Comparison of ENCODE assay signal across 1 cellular context in the genomic region with DNA sequence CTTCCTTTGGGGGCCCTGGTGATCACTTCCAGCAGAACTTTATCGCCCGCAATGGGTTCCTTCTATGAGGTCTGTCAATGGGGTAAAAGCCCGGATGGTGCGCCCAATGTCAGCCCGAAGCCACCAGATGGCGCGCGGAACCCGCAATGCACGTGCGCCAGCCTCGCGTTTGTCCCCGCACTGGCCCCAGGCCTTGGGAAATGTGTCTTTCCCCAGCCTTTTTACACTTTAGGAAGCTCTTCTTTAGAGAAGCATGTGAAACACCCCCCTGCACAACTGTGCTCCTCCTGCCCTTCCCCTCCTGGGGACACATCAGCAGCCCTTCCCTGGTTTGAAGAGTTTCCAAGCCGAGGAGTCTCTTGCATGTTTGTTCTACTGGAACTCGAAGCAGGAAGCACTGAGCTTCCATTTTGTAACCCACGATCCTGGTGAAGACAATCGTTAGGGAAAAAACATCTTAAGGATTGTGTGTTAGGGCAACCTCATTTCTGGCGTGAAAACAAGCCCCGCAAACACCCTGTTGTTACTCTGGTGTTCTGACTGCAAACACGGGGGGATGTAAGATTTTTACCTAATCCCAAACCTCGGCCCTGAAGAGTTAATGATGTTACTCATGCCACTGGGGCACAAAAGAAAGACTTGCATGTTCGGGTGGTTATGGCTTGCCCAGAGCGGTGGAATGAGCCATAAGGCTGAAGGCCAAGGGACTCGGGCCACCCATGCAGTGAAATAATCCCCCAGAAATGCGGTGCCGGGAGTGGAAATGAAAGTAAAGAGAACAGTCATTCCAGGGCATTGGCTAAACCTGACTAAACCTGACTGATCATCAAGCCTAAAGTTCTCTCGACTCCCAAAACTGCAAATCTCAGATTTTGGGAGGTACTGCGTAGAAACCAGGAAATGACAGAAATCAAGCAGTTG.
A peak's percentile ranks its signal among the peaks of the same experiment; 100 is the strongest.
TF ChIP-seq lines count a peak whose summit lies in the region.

No MANE protein-coding gene starts in this region.

TF ChIP-seq in HepG2, 621 proteins besides CTCF, POLR2A, EP300 and RAD21 (continued from another document):
- TF ChIP-seq GATAD1 (CRISPR knock-in tag; IDR thresholded peaks at IDR 0.05): no peak
- TF ChIP-seq SRSF4 (IDR thresholded peaks at IDR 0.05; ENCODE audit: low read depth, low read length, poor library complexity, severe bottlenecking): no peak
- peak; percentile 69 for TF ChIP-seq RARA (CRISPR knock-in tag; IDR thresholded peaks at IDR 0.05)
